Comparison of ENCODE assay signal across 14 cellular contexts in the genomic region with DNA sequence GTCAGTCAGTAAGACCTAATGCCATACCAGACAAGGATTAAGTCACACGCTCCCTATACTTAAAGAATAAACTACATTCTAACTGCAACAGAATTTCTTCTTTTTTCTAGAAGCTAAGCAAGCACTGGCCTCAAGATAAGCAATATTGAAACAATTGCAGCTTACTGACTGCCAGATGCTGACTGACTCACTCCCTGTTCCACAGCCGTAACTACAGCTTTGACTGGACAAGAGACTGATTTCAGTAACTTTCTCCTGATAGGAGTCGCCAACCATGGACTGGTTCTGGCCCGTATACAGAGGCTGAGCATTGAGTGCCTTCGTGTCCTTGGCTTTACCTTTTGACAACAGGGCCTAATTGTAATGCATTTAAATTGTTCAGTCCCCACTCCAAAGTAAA.
DNase-seq lines count a peak whose midpoint lies in the region; ATAC-seq and TF ChIP-seq lines count a peak whose summit lies in the region.
"Had no signal": no experiment of that assay in that cellular context is flagged by ENCODE, and none has a peak within 500 bp of the region (broad histone marks: within the 10 kb centered on the region; RNA-seq: fewer than 3 reads in every experiment).

No MANE protein-coding gene starts in this region.

- H3K27ac ChIP-seq in left ventricle myocardium inferior (replicated peaks): peak overlapping the region; percentile 1
- H3K27ac ChIP-seq: upper lobe of right lung had no signal

- DNase-seq in stimulated activated CD4-positive, alpha-beta T cell treated with anti-CD3 and anti-CD28 coated beads, Interleukin-15, amount 100 ng/mL, for 48 hours (ENCODE audit: low read depth in 2 of 2): peak; percentile 22 to 30
- no peak for DNase-seq in stimulated activated CD4-positive, alpha-beta T cell treated with anti-CD3 and anti-CD28 coated beads, Interleukin-12 subunit alpha, Interleukin-12 subunit beta, amount 100 ng/mL, for 4 hours
- DNase-seq in amniotic epithelial cell (ENCODE audit: low read depth) (peak; percentile 82), left ventricle myocardium inferior (no peak), NCI-H2081 (lab: John Stamatoyannopoulos, UW) (no peak), Ammon's horn (ENCODE audit: low spot score) (no peak)
- DNase-seq: amniotic stem cell; CD4-positive, alpha-beta memory T cell; dorsolateral prefrontal cortex; EL; immature natural killer cell; occipital lobe; upper lobe of right lung had no signal

- intact Hi-C loops in left ventricle myocardium inferior (cut with micrococcal nuclease): no loop called here

- peaks cover 67% of the 10 kb centered on the region for H3K36me3 ChIP-seq in left ventricle myocardium inferior

- no peak overlapping the region for H3K4me3 ChIP-seq in left ventricle myocardium inferior
- H3K4me3 ChIP-seq: dorsolateral prefrontal cortex, upper lobe of right lung had no signal

- no peak for ATAC-seq in HG03354 (IDR thresholded peaks at IDR 0.05; ENCODE audit: poor library complexity, severe bottlenecking, unreplicated experiment)
- ATAC-seq: upper lobe of right lung had no signal

- H3K27me3 ChIP-seq in left ventricle myocardium inferior (ENCODE audit: low read depth): no peaks in the 10 kb centered on the region
- H3K27me3 ChIP-seq: dorsolateral prefrontal cortex, upper lobe of right lung had no signal

- no peak for TF ChIP-seq CTCF in left ventricle myocardium inferior (IDR thresholded peaks at IDR 0.05; ENCODE audit: borderline replicate concordance)

- H3K9me3 ChIP-seq in left ventricle myocardium inferior (replicated peaks): no peaks in the 10 kb centered on the region
- H3K9me3 ChIP-seq: upper lobe of right lung had no signal

- peaks cover 13% of the 10 kb centered on the region for H3K4me1 ChIP-seq in left ventricle myocardium inferior
- H3K4me1 ChIP-seq: upper lobe of right lung had no signal

Comparison
In these comparisons a context has a peak if more than half of its experiments do, and no peak if none do; other contexts are left out.
1. DNase-seq: peak in stimulated activated CD4-positive, alpha-beta T cell treated with anti-CD3 and anti-CD28 coated beads, Interleukin-15, amount 100 ng/mL, for 48 hours (2 of 2) and amniotic epithelial cell (single experiment); none in stimulated activated CD4-positive, alpha-beta T cell treated with anti-CD3 and anti-CD28 coated beads, Interleukin-12 subunit alpha, Interleukin-12 subunit beta, amount 100 ng/mL, for 4 hours (single experiment), left ventricle myocardium inferior (single experiment), NCI-H2081 (0 of 2) and Ammon's horn (single experiment).